In genomic region chr3:3013299-3013698, GRCh38 we compare ENCODE assay signal across 22 cellular contexts.
"Had no signal": no experiment of that assay in that cellular context is flagged by ENCODE, and none has a peak within 500 bp of the region (broad histone marks: within the 10 kb centered on the region; RNA-seq: fewer than 3 reads in every experiment).

No MANE protein-coding gene starts in this region.

- H3K9me3 ChIP-seq: colonic mucosa, esophagus muscularis mucosa, gastroesophageal sphincter, heart left ventricle, neutrophil, prostate gland, sigmoid colon, testis, tibial artery had no signal

- H3K4me1 ChIP-seq: colonic mucosa, esophagus muscularis mucosa, foreskin keratinocyte, gastroesophageal sphincter, prostate gland, sigmoid colon, testis had no signal

- H3K36me3 ChIP-seq: colonic mucosa, esophagus muscularis mucosa, gastroesophageal sphincter, heart left ventricle, neutrophil, prostate gland, sigmoid colon, tibial artery had no signal

- DNase-seq: colonic mucosa; effector CD8-positive, alpha-beta T cell; foreskin keratinocyte; heart left ventricle; kidney; natural killer cell; right cardiac atrium; sigmoid colon; stimulated activated CD4-positive, alpha-beta T cell treated with anti-CD3 and anti-CD28 coated beads, Interleukin-2, amount 100 ng/mL, for 24 hours; stimulated activated CD4-positive, alpha-beta T cell treated with anti-CD3 and anti-CD28 coated beads, Interleukin-4, amount 100 ng/mL, for 24 hours; stimulated activated naive CD8-positive, alpha-beta T cell treated with anti-CD3 and anti-CD28 coated beads, Interleukin-15, Interleukin-2, amounts not matched to agents 100 U/mL and 50 U/mL, for 24 hours; substantia nigra; testis; tibial artery had no signal

- H3K27ac ChIP-seq: colonic mucosa, esophagus muscularis mucosa, foreskin keratinocyte, gastroesophageal sphincter, heart left ventricle, hepatocyte, neutrophil, prostate gland, sigmoid colon, testis, tibial artery had no signal

- H3K79me2 ChIP-seq: hepatocyte had no signal

- H3K27me3 ChIP-seq: colonic mucosa, foreskin keratinocyte, hepatocyte, neutrophil, sigmoid colon, testis, tibial artery had no signal

- H3K4me2 ChIP-seq: hepatocyte had no signal

- FAIRE-seq: endothelial cell of umbilical vein, kidney had no signal

- H3K4me3 ChIP-seq: colonic mucosa, esophagus muscularis mucosa, gastroesophageal sphincter, heart left ventricle, hepatocyte, lung, prostate gland, sigmoid colon, testis, tibial artery had no signal

- H2AFZ ChIP-seq: hepatocyte had no signal

- ATAC-seq: foreskin keratinocyte; gastroesophageal sphincter; heart left ventricle; natural killer cell; stimulated activated effector memory CD8-positive, alpha-beta T cell treated with anti-CD3 and anti-CD28 coated beads, Interleukin-12 subunit alpha, Interleukin-12 subunit beta, amount 100 ng/mL, for 72 hours; stimulated activated naive CD8-positive, alpha-beta T cell treated with anti-CD3 and anti-CD28 coated beads, Interleukin-15, Interleukin-2, amounts not matched to agents 100 U/mL and 50 U/mL, for 24 hours had no signal
